In the genomic region with DNA sequence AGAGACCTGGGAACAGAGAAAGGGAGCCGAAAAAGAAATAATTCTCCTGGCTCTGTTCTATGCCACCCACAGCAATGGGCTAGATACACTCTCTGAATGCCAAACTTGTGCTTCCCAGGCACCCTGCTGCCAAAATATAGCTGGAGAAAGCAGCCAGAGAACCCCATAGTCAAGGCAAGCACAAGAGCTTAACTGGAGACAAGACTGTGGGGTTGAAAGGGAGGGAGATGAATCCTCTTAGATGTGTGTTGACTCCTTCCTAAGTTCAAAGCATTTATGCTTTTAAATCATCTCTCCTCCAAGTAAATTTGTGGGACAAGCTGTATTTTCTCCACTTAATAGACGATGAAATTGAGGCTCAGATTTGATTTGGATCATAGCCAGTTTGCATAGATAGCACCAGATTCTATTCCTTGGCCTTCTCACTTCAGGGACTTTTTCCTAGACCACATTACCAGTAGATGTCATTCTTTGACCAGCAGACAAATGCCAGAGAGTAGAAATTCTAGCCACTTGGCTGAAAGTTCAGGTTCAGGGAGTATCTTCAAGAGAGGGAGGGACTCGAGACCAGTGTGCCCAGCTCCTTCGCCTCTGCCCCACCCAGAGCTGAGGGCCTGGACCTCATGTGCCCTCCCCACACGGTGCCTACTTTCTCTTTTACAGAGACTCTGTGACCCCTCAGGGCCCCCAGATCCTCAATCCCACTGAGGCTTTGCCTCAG, we compare ENCODE assay signal across 9 cellular contexts. TPM values are rescaled to one million over a fixed set of nuclear protein-coding genes. Genes with fewer than 3 reads are reported as not detected.
A peak's percentile ranks its signal among the peaks of the same experiment; 100 is the strongest.
DNase-seq lines count a peak whose midpoint lies in the region; ATAC-seq and TF ChIP-seq lines count a peak whose summit lies in the region.
"Had no signal": no experiment of that assay in that cellular context is flagged by ENCODE, and none has a peak within 500 bp of the region (broad histone marks: within the 10 kb centered on the region; RNA-seq: fewer than 3 reads in every experiment).

No MANE protein-coding gene starts in this region.

- no peaks in the 10 kb centered on the region for H3K9me3 ChIP-seq in BLaER1 treated with 17β-estradiol and CSF1 and Interleukin-3, amounts not matched to agents 10 nM and 100 nM (replicated peaks in 1 of 11)
- H3K9me3 ChIP-seq in suprapubic skin = no peaks in the 10 kb centered on the region
- no peaks in the 10 kb centered on the region for H3K9me3 ChIP-seq in A673 (ENCODE audit: low read depth, low read length, poor library complexity, severe bottlenecking)

- H3K9ac ChIP-seq in BLaER1 treated with 17β-estradiol and CSF1 and Interleukin-3, amounts not matched to agents 10 nM and 100 nM = no peak overlapping the region; a peak in 1 of 22 replicates

- H3K36me3 Mint-ChIP-seq in chondrocyte (ENCODE audit: low read depth) (no peaks in the 10 kb centered on the region), CD14-positive monocyte (no peaks in the 10 kb centered on the region)

- no peak overlapping the region for H3K4me3 ChIP-seq in BLaER1 treated with 17β-estradiol and CSF1 and Interleukin-3, amounts not matched to agents 10 nM and 100 nM
- H3K4me3 ChIP-seq in suprapubic skin (no peak overlapping the region), A673 (ENCODE audit: low read depth, low read length, poor library complexity, severe bottlenecking) (no peak overlapping the region)

- in situ Hi-C loops in GM13976 (cut with MboI; ENCODE audit: low sequenced_read_pairs, unreplicated experiment) = no loop called here

- H3K27ac Mint-ChIP-seq in chondrocyte (ENCODE audit: unreplicated experiment) (no peak overlapping the region), CD14-positive monocyte (no peak overlapping the region)

- BruUV-seq in A673 (replicated peaks; lab: Mats Ljungman, UMichigan) = no TSS peak

- DNase-seq in GM13976 (ENCODE audit: low spot score) (no peak), chondrocyte (ENCODE audit: low spot score) (no peak), CD14-positive monocyte (ENCODE audit: low spot score) (no peak), suprapubic skin (ENCODE audit: low spot score in 2 of 2) (no peak), A673 (ENCODE audit: low spot score) (no peak), GM19238 (ENCODE audit: insufficient read length, low spot score) (no peak)
- DNase-seq: NCI-H1436 treated with DMSO at 0.1 percent for 48 hours had no signal

- peak; percentile 61 for ATAC-seq in HG03378 (IDR thresholded peaks at IDR 0.05; ENCODE audit: unreplicated experiment)

- peak overlapping the region in 9 of 11 experiments; percentile 10 to 50 (median 33); a peak in 15 of 22 replicates for H3K4me2 ChIP-seq in BLaER1 treated with 17β-estradiol and CSF1 and Interleukin-3, amounts not matched to agents 10 nM and 100 nM

- H3K9me3 Mint-ChIP-seq in chondrocyte (ENCODE audit: low read depth) = no peaks in the 10 kb centered on the region
- no peaks in the 10 kb centered on the region for H3K9me3 Mint-ChIP-seq in CD14-positive monocyte

- peak overlapping the region in 2 of 11 experiments; percentile 10 to 18; a peak in 1 of 22 replicates for H3K27ac ChIP-seq in BLaER1 treated with 17β-estradiol and CSF1 and Interleukin-3, amounts not matched to agents 10 nM and 100 nM
- H3K27ac ChIP-seq in suprapubic skin = no peak overlapping the region
- no peak overlapping the region for H3K27ac ChIP-seq in A673 (ENCODE audit: low read depth, low read length, poor library complexity, severe bottlenecking)

- no peaks in the 10 kb centered on the region for H3K27me3 Mint-ChIP-seq in chondrocyte (ENCODE audit: low read depth)
- H3K27me3 Mint-ChIP-seq in CD14-positive monocyte (ENCODE audit: low read depth in 3 of 3) = no peaks in the 10 kb centered on the region

- peaks cover 0 to 46% (median 30%) of the 10 kb centered on the region in 10 experiments; a peak in 18 of 20 replicates for H3K4me1 ChIP-seq in BLaER1 treated with 17β-estradiol and CSF1 and Interleukin-3, amounts not matched to agents 10 nM and 100 nM
- H3K4me1 ChIP-seq in suprapubic skin = no peaks in the 10 kb centered on the region
- H3K4me1 ChIP-seq in A673 (ENCODE audit: insufficient read depth, low read length, poor library complexity, severe bottlenecking) = no peaks in the 10 kb centered on the region

- H4K20me1 ChIP-seq in BLaER1 treated with 17β-estradiol and CSF1 and Interleukin-3, amounts not matched to agents 10 nM and 100 nM = no peaks in the 10 kb centered on the region

- CTCF ChIA-PET in A673 (lab: Charles Lee) = no interaction called here

- H3K4me3 Mint-ChIP-seq in chondrocyte (ENCODE audit: unreplicated experiment) = no peak overlapping the region
- H3K4me3 Mint-ChIP-seq in CD14-positive monocyte = no peak overlapping the region

- H3K4me1 Mint-ChIP-seq in chondrocyte (ENCODE audit: low read depth) = no peaks in the 10 kb centered on the region
- no peaks in the 10 kb centered on the region for H3K4me1 Mint-ChIP-seq in CD14-positive monocyte

- POLR2A ChIA-PET in A673 (lab: Charles Lee; ENCODE audit: low non-redundant PET) = no interaction called here

- intact Hi-C loops in CD14-positive monocyte (cut with micrococcal nuclease) (no loop called here), A673 (cut with micrococcal nuclease; ENCODE audit: unreplicated experiment) (no loop called here)

- TF ChIP-seq POLR2A in suprapubic skin (IDR thresholded peaks at IDR 0.05) = no peak

- H3K36me3 ChIP-seq in BLaER1 treated with 17β-estradiol and CSF1 and Interleukin-3, amounts not matched to agents 10 nM and 100 nM = no peaks in the 10 kb centered on the region
- H3K36me3 ChIP-seq in suprapubic skin (no peaks in the 10 kb centered on the region), A673 (ENCODE audit: insufficient read depth, low read length, poor library complexity, severe bottlenecking) (no peaks in the 10 kb centered on the region)

- TF ChIP-seq EP300 in suprapubic skin (IDR thresholded peaks at IDR 0.05) = no peak

- 78% methylated on average over 5 of the region's 5 CpGs for WGBS in suprapubic skin

- no peaks in the 10 kb centered on the region for H3K27me3 ChIP-seq in BLaER1 treated with 17β-estradiol and CSF1 and Interleukin-3, amounts not matched to agents 10 nM and 100 nM
- H3K27me3 ChIP-seq in suprapubic skin (no peaks in the 10 kb centered on the region), A673 (replicated peaks; ENCODE audit: insufficient read depth, low read depth, low read length, poor library complexity) (peaks cover 76% of the 10 kb centered on the region)

- TF ChIP-seq CTCF in GM13976 (IDR thresholded peaks at IDR 0.05; ENCODE audit: borderline replicate concordance, control extremely low read depth, extremely low read depth, insufficient read depth, missing control alignments) = peak; percentile 31
- peak; percentile 15 for TF ChIP-seq CTCF in chondrocyte (IDR thresholded peaks at IDR 0.05)
- TF ChIP-seq CTCF in CD14-positive monocyte (IDR thresholded peaks at IDR 0.05) = no peak
- no peak for TF ChIP-seq CTCF in suprapubic skin (IDR thresholded peaks at IDR 0.05)
- no peak for TF ChIP-seq CTCF in A673 (conservative IDR thresholded peaks at IDR 0.05; ENCODE audit: low read depth, low read length)

RNA-seq across cellular contexts. Expression of a gene that starts 16.6 kb away (rescaled TPM):
- total RNA-seq in chondrocyte (31.6 to 115 TPM (median 115 TPM) in 3 replicates), suprapubic skin (10 to 100 TPM; 21.7 to 42.6 (median 33.7) TPM), A673 (2021) (3.7 and 4.1 TPM in 2 replicates)
- 1 to 10 TPM; 1.6 TPM for polyA plus RNA-seq in CD14-positive monocyte

Comparison
In these comparisons a context has a peak if more than half of its experiments do, and no peak if none do; other contexts are left out.
1. CTCF ChIP-seq: peak in GM13976 (single experiment) and chondrocyte (single experiment); none in CD14-positive monocyte (single experiment), suprapubic skin (0 of 2) and A673 (single experiment).